ENCODE assay signal across 15 cellular contexts in the genomic region with DNA sequence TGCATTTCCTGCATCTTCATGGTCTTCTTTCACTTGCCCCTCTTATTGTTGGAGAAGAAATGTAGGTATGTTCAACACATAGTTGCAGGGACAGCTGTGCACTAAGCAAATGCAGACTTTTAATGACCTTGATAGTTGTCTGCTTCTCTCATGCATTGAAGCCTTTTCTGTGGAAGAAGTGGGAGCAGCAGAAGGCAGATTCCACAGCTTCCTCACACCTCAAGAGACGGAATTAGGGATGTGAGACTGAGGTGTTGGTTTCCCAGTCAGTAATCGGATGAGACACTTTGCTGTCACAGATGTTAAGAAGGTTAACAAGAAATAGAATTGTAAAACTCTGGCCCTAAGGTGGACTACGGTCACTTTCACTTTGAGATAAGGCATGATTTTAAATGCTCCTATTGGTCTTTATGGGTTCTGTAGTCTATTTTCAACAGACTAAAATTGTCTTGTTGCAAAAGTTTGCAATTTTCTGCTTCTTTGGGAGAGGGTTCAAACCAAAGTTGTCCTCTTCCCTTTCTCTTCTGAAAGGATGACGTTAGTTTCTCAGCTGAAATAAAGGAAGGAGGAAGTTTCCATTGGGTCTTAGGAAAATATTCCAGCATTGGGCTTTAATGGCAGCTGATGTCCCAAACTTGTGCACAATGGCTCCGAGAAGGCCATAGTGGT.
DNase-seq lines count a peak whose midpoint lies in the region; TF ChIP-seq lines count a peak whose summit lies in the region.
"Had no signal": no experiment of that assay in that cellular context is flagged by ENCODE, and none has a peak within 500 bp of the region (broad histone marks: within the 10 kb centered on the region; RNA-seq: fewer than 3 reads in every experiment).

No MANE protein-coding gene starts in this region.

- H3K4me3 ChIP-seq in testis = no peak overlapping the region
- H3K4me3 ChIP-seq: GM12878, pancreas had no signal

- intact Hi-C loops in testis (cut with DNase I; ENCODE audit: low total_unique reads) = no loop called here

- 67 to 75% methylated on average over 5 of the region's 5 CpGs for WGBS in testis, 2 donors

- H3K36me3 ChIP-seq in testis (ENCODE audit: low read depth, missing control alignments) = no peaks in the 10 kb centered on the region
- H3K36me3 ChIP-seq: pancreas had no signal

- peaks cover 35% of the 10 kb centered on the region for H3K4me1 ChIP-seq in testis

- no peaks in the 10 kb centered on the region for H3K9me3 ChIP-seq in testis
- H3K9me3 ChIP-seq: pancreas had no signal

- H3K4me1 Mint-ChIP-seq in IgD-negative memory B cell (peaks cover 20 to 28% (median 22%) of the 10 kb centered on the region in 3 donors), mesothelial cell of epicardium (peaks cover 46% of the 10 kb centered on the region)

- no peaks in the 10 kb centered on the region for H3K27me3 ChIP-seq in testis
- H3K27me3 ChIP-seq: pancreas had no signal

- H3K27ac ChIP-seq in cingulate gyrus (ENCODE audit: low read depth, low read length) = peak overlapping the region; percentile 55
- H3K27ac ChIP-seq in testis = peak overlapping the region; percentile 64 to 77
- H3K27ac ChIP-seq: pancreas had no signal

- H3K4me3 Mint-ChIP-seq in IgD-negative memory B cell = peak overlapping the region in 3 of 4 donors; percentile 63 to 92 (median 75)
- no peak overlapping the region for H3K4me3 Mint-ChIP-seq in mesothelial cell of epicardium
- H3K4me3 Mint-ChIP-seq: activated CD8-positive, alpha-beta T cell treated with anti-CD3 and anti-CD28 coated beads for 36 hours; activated naive CD8-positive, alpha-beta T cell had no signal

- no peak for TF ChIP-seq POLR2A in testis (IDR thresholded peaks at IDR 0.05)

- no peaks in the 10 kb centered on the region for H3K27me3 Mint-ChIP-seq in IgD-negative memory B cell
- H3K27me3 Mint-ChIP-seq in mesothelial cell of epicardium (ENCODE audit: low read depth) = no peaks in the 10 kb centered on the region
- H3K27me3 Mint-ChIP-seq: activated CD8-positive, alpha-beta T cell treated with anti-CD3 and anti-CD28 coated beads for 36 hours; activated naive CD8-positive, alpha-beta T cell had no signal

- peak overlapping the region in 1 of 3 donors; percentile 3 for H3K27ac Mint-ChIP-seq in IgD-negative memory B cell
- H3K27ac Mint-ChIP-seq in mesothelial cell of epicardium = peak overlapping the region; percentile 96
- H3K27ac Mint-ChIP-seq: activated CD8-positive, alpha-beta T cell treated with anti-CD3 and anti-CD28 coated beads for 36 hours had no signal

- DNase-seq in mesothelial cell of epicardium (ENCODE audit: low spot score in 2 of 2, unreplicated experiment in 2 of 2) (no peak), testis (no peak), occipital lobe (lab: John Stamatoyannopoulos, UW) (no peak), DMS153 (lab: John Stamatoyannopoulos, UW) (no peak), middle frontal gyrus (ENCODE audit: extremely low spot score, low spot score) (no peak), NCI-H82 (lab: John Stamatoyannopoulos, UW) (no peak)
- DNase-seq: activated CD8-positive, alpha-beta T cell treated with anti-CD3 and anti-CD28 coated beads for 36 hours; NCI-H1092; NCI-H69; pancreas; T-helper 1 cell had no signal

- H3K36me3 Mint-ChIP-seq in IgD-negative memory B cell (peaks cover 2% of the 10 kb centered on the region), mesothelial cell of epicardium (peaks cover 3% of the 10 kb centered on the region)

- no peaks in the 10 kb centered on the region for H3K9me3 Mint-ChIP-seq in IgD-negative memory B cell
- no peaks in the 10 kb centered on the region for H3K9me3 Mint-ChIP-seq in mesothelial cell of epicardium
- H3K9me3 Mint-ChIP-seq: activated CD8-positive, alpha-beta T cell treated with anti-CD3 and anti-CD28 coated beads for 36 hours had no signal

- TF ChIP-seq CTCF in mesothelial cell of epicardium (IDR thresholded peaks at IDR 0.05; ENCODE audit: unreplicated experiment) (no peak), testis (IDR thresholded peaks at IDR 0.05) (no peak)
